9 cellular contexts compared by ENCODE assay signal in the genomic region with DNA sequence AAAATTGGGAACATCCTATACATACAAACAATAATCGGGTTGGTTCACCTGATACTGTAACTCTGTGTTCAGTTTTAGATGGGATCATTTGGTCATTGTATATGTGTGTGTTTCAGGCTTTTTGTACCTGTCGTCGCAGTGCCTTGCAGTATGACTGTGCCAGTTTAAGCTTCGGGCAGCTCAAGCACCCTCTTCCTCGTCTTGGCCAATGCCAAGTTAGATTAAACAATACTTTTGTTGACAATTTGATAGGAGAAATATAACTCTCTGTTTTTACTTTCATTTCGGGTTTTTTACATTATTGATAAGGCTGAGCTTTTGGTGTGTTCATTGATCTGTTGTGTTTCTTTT. TPM values are rescaled to one million over a fixed set of nuclear protein-coding genes. Genes with fewer than 3 reads are reported as not detected.
DNase-seq lines count a peak whose midpoint lies in the region; ATAC-seq and TF ChIP-seq lines count a peak whose summit lies in the region.
"Had no signal": no experiment of that assay in that cellular context is flagged by ENCODE, and none has a peak within 500 bp of the region (broad histone marks: within the 10 kb centered on the region; RNA-seq: fewer than 3 reads in every experiment).

No MANE protein-coding gene starts in this region.

- H3K4me1 Mint-ChIP-seq in T-helper 17 cell = peaks cover 36% of the 10 kb centered on the region

- WGBS in GM23248 (ENCODE audit: low coverage in 1 of 2, low lambda C conversion rate in 2 of 2, missing lambda C conversion rate in 2 of 2), 2 experiments = 87% methylated on average over 6 of the region's 6 CpGs

- H4K20me1 ChIP-seq in GM23248 (ENCODE audit: insufficient read depth) (no peaks in the 10 kb centered on the region), fibroblast of lung (ENCODE audit: control insufficient read depth, extremely low read depth, insufficient read depth, low read length) (no peaks in the 10 kb centered on the region)

- H3K27ac Mint-ChIP-seq in T-helper 17 cell = peak overlapping the region; percentile 96

- no peak for ATAC-seq in T-helper 17 cell
- ATAC-seq in GM21515 (IDR thresholded peaks at IDR 0.05; ENCODE audit: unreplicated experiment) = no peak
- no peak for ATAC-seq in HG03378 (IDR thresholded peaks at IDR 0.05; ENCODE audit: unreplicated experiment)
- no peak for ATAC-seq in GM18909 (IDR thresholded peaks at IDR 0.05; ENCODE audit: poor library complexity, unreplicated experiment)

- no peak overlapping the region; the same call in 1 of the 2 replicates for H3K4me3 ChIP-seq in GM23248
- H3K4me3 ChIP-seq in fibroblast of lung (replicated peaks in 1 of 4; ENCODE audit: control extremely low read depth in 1 of 4, insufficient read depth in 1 of 4, low read depth in 3 of 4, low read length in 4 of 4) = peak overlapping the region in 3 of 4 experiments; percentile 13 to 27 (median 27)
- H3K4me3 ChIP-seq in skeletal muscle tissue (ENCODE audit: low read length in 3 of 3) = peak overlapping the region; percentile 44 to 55 (median 46)

- H3K4me1 ChIP-seq in GM23248 (ENCODE audit: insufficient read depth) (peaks cover 39% of the 10 kb centered on the region), fibroblast of lung (ENCODE audit: control insufficient read depth, extremely low read depth, insufficient read depth, low read length) (peaks cover 21% of the 10 kb centered on the region), skeletal muscle tissue (ENCODE audit: control insufficient read depth in 3 of 3, insufficient read depth in 3 of 3, low read length in 3 of 3) (peaks cover 11 to 23% (median 19%) of the 10 kb centered on the region in 3 donors)

- H3K36me3 ChIP-seq in GM23248 (ENCODE audit: low read depth) = no peaks in the 10 kb centered on the region
- H3K36me3 ChIP-seq in fibroblast of lung (ENCODE audit: control insufficient read depth, insufficient read depth, low read length) = no peaks in the 10 kb centered on the region
- no peaks in the 10 kb centered on the region for H3K36me3 ChIP-seq in skeletal muscle tissue (ENCODE audit: control insufficient read depth in 3 of 3, insufficient read depth in 3 of 3, low read length in 3 of 3)

- H3K27me3 ChIP-seq in GM23248 (replicated peaks; ENCODE audit: insufficient read depth) = no peaks in the 10 kb centered on the region
- no peaks in the 10 kb centered on the region for H3K27me3 ChIP-seq in fibroblast of lung (ENCODE audit: control insufficient read depth, insufficient read depth, low read length)
- no peaks in the 10 kb centered on the region for H3K27me3 ChIP-seq in skeletal muscle tissue (ENCODE audit: control insufficient read depth in 3 of 3, insufficient read depth in 3 of 3, low read length in 3 of 3)

- peak overlapping the region; percentile 30; the same call in 1 of the 2 replicates for H3K27ac ChIP-seq in GM23248
- no peak overlapping the region for H3K27ac ChIP-seq in fibroblast of lung (ENCODE audit: insufficient read depth, low read length)
- peak overlapping the region; percentile 78 for H3K27ac ChIP-seq in skeletal muscle tissue (ENCODE audit: low read depth, low read length)

- no peaks in the 10 kb centered on the region for H3K27me3 Mint-ChIP-seq in T-helper 17 cell

- H3F3A ChIP-seq in GM23248 (ENCODE audit: insufficient read depth) = peaks cover 46% of the 10 kb centered on the region

- no peaks in the 10 kb centered on the region for H3K36me3 Mint-ChIP-seq in T-helper 17 cell (ENCODE audit: low read depth)

- H2AFZ ChIP-seq in GM23248 (no peak overlapping the region), fibroblast of lung (ENCODE audit: low read length) (peak overlapping the region; percentile 29)

- no peaks in the 10 kb centered on the region for H3K9me2 ChIP-seq in GM23248 (ENCODE audit: insufficient read depth)

- no peak for DNase-seq in GM23248
- no peak for DNase-seq in T-helper 17 cell
- DNase-seq in fibroblast of lung (ENCODE audit: low read depth in 2 of 2) = no peak
- no peak for DNase-seq in central memory CD4-positive, alpha-beta T cell
- DNase-seq: NCI-H1105 had no signal

- H3K4me2 ChIP-seq in GM23248 (ENCODE audit: unreplicated experiment) = no peak overlapping the region
- H3K4me2 ChIP-seq in fibroblast of lung (ENCODE audit: extremely low read depth, insufficient read depth, low read length) = peak overlapping the region; percentile 78

- peak overlapping the region; percentile 81 for H3K4me3 Mint-ChIP-seq in T-helper 17 cell

- H3K9ac ChIP-seq in GM23248 (peak overlapping the region; percentile 36; the same call in 1 of the 2 replicates), fibroblast of lung (ENCODE audit: insufficient read depth, low read length) (no peak overlapping the region), skeletal muscle tissue (ENCODE audit: low read depth in 1 of 3, low read length in 3 of 3) (peak overlapping the region; percentile 44 to 75 (median 62))

- H3K79me2 ChIP-seq in GM23248 (ENCODE audit: insufficient read depth) = no peaks in the 10 kb centered on the region
- no peaks in the 10 kb centered on the region for H3K79me2 ChIP-seq in fibroblast of lung (ENCODE audit: control insufficient read depth, insufficient read depth, low read length)

- no peaks in the 10 kb centered on the region for H3K9me3 ChIP-seq in GM23248 (ENCODE audit: low read depth)
- no peaks in the 10 kb centered on the region for H3K9me3 ChIP-seq in T-helper 17 cell (ENCODE audit: control insufficient read depth, low read length, poor library complexity, severe bottlenecking)
- no peaks in the 10 kb centered on the region for H3K9me3 ChIP-seq in fibroblast of lung (ENCODE audit: control insufficient read depth, insufficient read depth, low read depth, low read length)
- no peaks in the 10 kb centered on the region for H3K9me3 ChIP-seq in skeletal muscle tissue (ENCODE audit: control insufficient read depth in 3 of 3, low read length in 3 of 3)

- in situ Hi-C loops in GM23248 (cut with MboI) = loop anchor here (10.0 kb wide), 1 partner anchor 173 kb away; no protein-coding TSS in a partner anchor

- TF ChIP-seq CTCF in fibroblast of lung (conservative IDR thresholded peaks at IDR 0.05 in 1 of 2, IDR thresholded peaks at IDR 0.05 in 1 of 2; ENCODE audit: low read depth in 1 of 2, low read length in 2 of 2) = no peak

RNA-seq across cellular contexts. Expression of gene ARHGAP17, which starts 37.0 kb away (rescaled TPM):
- total RNA-seq in GM23248 (2014; rRNA removed; shearing (Covaris generic)) = 11.6 and 47.7 TPM in 2 replicates
- polyA plus RNA-seq in GM23248 (2016; fragmentation: Nextera tagmentation; extraction: Ambion mirVana) (45.8 and 53.3 TPM in 2 replicates), fibroblast of lung (60.0 and 61.6 TPM in 2 replicates)
- total RNA-seq in T-helper 17 cell (10 to 100 TPM; 72.3 to 72.7 TPM), fibroblast of lung (24.7 and 43.4 TPM in 2 replicates), skeletal muscle tissue (17.2 TPM)
- polyA plus RNA-seq in fibroblast of lung (2012) = 90.7 and 110 TPM in 2 replicates
- polyA minus RNA-seq in fibroblast of lung (ENCODE audit: low replicate concordance) = 91.7 and 92.6 TPM in 2 replicates

RNA-seq across cellular contexts. Expression of gene LCMT1, which starts 59.4 kb away (rescaled TPM):
- total RNA-seq in GM23248 (2014; rRNA removed; shearing (Covaris generic)) = 30.3 and 47.6 TPM in 2 replicates
- polyA plus RNA-seq in GM23248 (2016; fragmentation: Nextera tagmentation; extraction: Ambion mirVana) = 50.5 and 54.3 TPM in 2 replicates
- 10 to 100 TPM; 34.4 to 43.4 TPM for total RNA-seq in T-helper 17 cell
- total RNA-seq in fibroblast of lung = 40.8 and 49.6 TPM in 2 replicates
- polyA plus RNA-seq in fibroblast of lung = 45.8 and 49.0 TPM in 2 replicates
- polyA plus RNA-seq in fibroblast of lung (2012) = 40.5 and 41.8 TPM in 2 replicates
- 42.0 and 69.9 TPM in 2 replicates for polyA minus RNA-seq in fibroblast of lung (ENCODE audit: low replicate concordance)
- total RNA-seq in skeletal muscle tissue = 40.2 TPM
